In the genomic region with DNA sequence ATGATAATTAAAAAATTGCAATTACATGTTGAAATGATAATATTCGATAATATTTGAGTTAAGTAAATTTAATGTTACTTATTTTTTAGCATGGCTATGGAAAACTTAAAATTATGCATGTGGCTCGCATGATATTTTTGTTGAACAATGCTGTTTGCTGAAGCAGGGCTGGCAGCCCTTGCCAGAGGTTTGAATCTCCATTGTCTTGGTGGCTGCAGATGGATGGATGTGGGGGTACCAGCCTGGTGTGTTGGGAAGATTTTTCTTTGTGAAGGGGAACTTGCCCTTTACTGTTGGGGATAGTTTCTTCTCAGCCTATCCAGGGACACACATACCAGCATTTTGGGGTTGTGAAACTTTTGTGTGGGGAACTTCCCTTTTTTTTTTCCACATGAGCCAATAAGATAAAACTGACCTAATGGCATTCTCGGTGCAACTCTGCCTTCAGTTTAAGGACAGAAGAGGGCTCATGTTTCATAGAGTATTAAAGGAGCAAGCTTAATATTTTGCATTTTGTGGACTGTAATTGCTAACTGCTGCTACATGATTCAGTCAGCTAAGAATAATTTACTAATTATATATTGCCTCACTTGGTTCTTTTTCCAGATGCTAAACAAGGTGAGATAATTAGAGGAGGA, we compare ENCODE assay signal across 7 cellular contexts. TPM values are rescaled to one million over a fixed set of nuclear protein-coding genes. Genes with fewer than 3 reads are reported as not detected.
DNase-seq lines count a peak whose midpoint lies in the region; ATAC-seq and TF ChIP-seq lines count a peak whose summit lies in the region.

No MANE protein-coding gene starts in this region.

- H3K79me2 ChIP-seq in osteoblast (ENCODE audit: insufficient read depth, low read length) = peaks cover 87% of the 10 kb centered on the region

- H3K4me3 ChIP-seq in osteoblast (ENCODE audit: insufficient read depth, low read length) = no peak overlapping the region
- H3K4me3 ChIP-seq in MG63 = no peak overlapping the region

- no peaks in the 10 kb centered on the region for H4K20me1 ChIP-seq in osteoblast (ENCODE audit: insufficient read depth, low read length)

- H3K27ac Mint-ChIP-seq in central memory CD8-positive, alpha-beta T cell (ENCODE audit: low read depth) = peak overlapping the region; percentile 74

- H3K9me3 ChIP-seq in osteoblast (ENCODE audit: low read depth, low read length) = no peaks in the 10 kb centered on the region
- no peaks in the 10 kb centered on the region for H3K9me3 ChIP-seq in MG63

- no peaks in the 10 kb centered on the region for H3K9me3 Mint-ChIP-seq in central memory CD8-positive, alpha-beta T cell

- no peaks in the 10 kb centered on the region for H3K27me3 Mint-ChIP-seq in central memory CD8-positive, alpha-beta T cell

- peak; percentile 46 for ATAC-seq in GM21737 (IDR thresholded peaks at IDR 0.05; ENCODE audit: unreplicated experiment)
- ATAC-seq in central memory CD8-positive, alpha-beta T cell (replicated peaks; ENCODE audit: extremely low read depth, poor library complexity, severe bottlenecking) = peak; percentile 28

- H3K4me3 Mint-ChIP-seq in central memory CD8-positive, alpha-beta T cell = peak overlapping the region; percentile 25

- TF ChIP-seq CTCF in GM13976 (IDR thresholded peaks at IDR 0.05; ENCODE audit: borderline replicate concordance, control extremely low read depth, extremely low read depth, insufficient read depth, missing control alignments) (no peak), osteoblast (IDR thresholded peaks at IDR 0.05; ENCODE audit: extremely low read depth, low read depth, low read length) (no peak)

- peak overlapping the region; percentile 55 for H3K4me2 ChIP-seq in osteoblast (ENCODE audit: insufficient read depth, low read length)

- H3K36me3 Mint-ChIP-seq in central memory CD8-positive, alpha-beta T cell (ENCODE audit: insufficient read depth) = peaks cover 29% of the 10 kb centered on the region

- H3K4me1 ChIP-seq in osteoblast (ENCODE audit: insufficient read depth, low read length) = peaks cover 18% of the 10 kb centered on the region

- H3K4me1 Mint-ChIP-seq in central memory CD8-positive, alpha-beta T cell = peaks cover 41% of the 10 kb centered on the region

- H3K36me3 ChIP-seq in osteoblast (ENCODE audit: insufficient read depth, low read length) = no peaks in the 10 kb centered on the region
- no peaks in the 10 kb centered on the region for H3K36me3 ChIP-seq in MG63

- no peaks in the 10 kb centered on the region for H3K27me3 ChIP-seq in osteoblast (ENCODE audit: insufficient read depth, low read length)
- no peaks in the 10 kb centered on the region for H3K27me3 ChIP-seq in MG63

- in situ Hi-C loops in GM13976 (cut with MboI; ENCODE audit: low sequenced_read_pairs, unreplicated experiment) = no loop called here

- peak overlapping the region; percentile 32 for H3K27ac ChIP-seq in osteoblast (ENCODE audit: low read depth, low read length)

- DNase-seq in GM13976 (ENCODE audit: low spot score) = peak; percentile 55
- DNase-seq in M059J (ENCODE audit: low read depth) = peak; percentile 40
- DNase-seq in central memory CD8-positive, alpha-beta T cell (ENCODE audit: low spot score in 2 of 2) = no peak
- DNase-seq in osteoblast (ENCODE audit: insufficient read length, low spot score, missing footprints) = no peak
- DNase-seq in kidney glomerular epithelial cell (lab: John Stamatoyannopoulos, UW) = no peak
- no peak for DNase-seq in MG63

- peak overlapping the region; percentile 75 for H2AFZ ChIP-seq in osteoblast (ENCODE audit: low read length)

RNA-seq across cellular contexts. Expression of a gene that starts 8.8 kb away (rescaled TPM):
- total RNA-seq in M059J (2014; rRNA removed; shearing (Covaris generic)) = 8.8 and 13.6 TPM in 2 replicates
- 12.7 and 13.8 TPM in 2 replicates for total RNA-seq in osteoblast
- 10.1 and 10.3 TPM in 2 replicates for total RNA-seq in MG63 (2014; rRNA removed; shearing (Covaris generic); ENCODE audit: low replicate concordance)

Comparison
In these comparisons a context has a peak if more than half of its experiments do, and no peak if none do; other contexts are left out.
1. DNase-seq: peak in GM13976 (single experiment) and M059J (single experiment); none in central memory CD8-positive, alpha-beta T cell (0 of 2), osteoblast (single experiment), kidney glomerular epithelial cell (single experiment) and MG63 (single experiment).